1 cellular context compared by ENCODE assay signal in the genomic region with DNA sequence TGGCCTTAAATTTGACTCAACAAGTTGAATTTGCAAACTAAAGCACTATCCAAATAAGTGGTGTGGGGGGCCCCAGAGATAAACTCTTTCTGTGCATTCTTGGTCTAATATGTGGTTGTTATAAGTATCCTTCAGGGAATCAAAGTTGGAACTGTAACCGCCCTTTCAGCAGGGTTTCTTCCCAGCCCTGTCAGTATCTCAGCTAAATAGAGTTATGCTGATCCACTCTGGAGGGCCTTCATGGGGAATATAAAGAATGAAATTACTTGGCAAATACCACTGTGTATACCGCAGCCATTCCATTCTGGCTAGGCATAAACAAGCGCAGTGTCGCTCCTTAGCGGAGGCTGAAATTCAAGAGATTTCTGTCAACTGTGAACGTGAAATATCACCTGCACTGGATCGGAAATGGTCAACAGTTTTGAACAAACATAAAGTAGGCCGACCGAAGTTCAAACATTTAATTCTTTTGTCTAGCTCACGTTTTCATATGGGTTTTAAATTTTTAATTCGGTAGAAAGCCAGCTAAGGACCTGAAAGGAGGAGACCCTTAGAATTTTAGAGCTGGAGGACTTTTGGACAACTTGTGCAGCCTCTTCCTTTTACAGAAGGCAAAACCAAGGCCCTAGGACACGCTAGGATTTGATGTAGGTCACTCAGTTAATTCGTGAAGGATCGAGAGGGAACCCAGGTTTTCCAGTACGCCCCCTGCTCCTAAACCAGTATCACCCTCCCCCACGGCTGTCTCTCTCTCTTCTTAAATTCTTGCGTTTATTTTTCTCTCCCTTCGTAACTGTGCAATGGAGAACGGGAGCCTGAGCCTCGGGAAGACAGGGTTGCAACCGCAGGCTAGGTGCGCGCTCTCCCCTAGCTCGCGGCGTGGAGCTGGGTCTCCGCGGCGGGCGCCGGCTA.
TF ChIP-seq lines count a peak whose summit lies in the region.

No MANE protein-coding gene starts in this region.

TF ChIP-seq in IMR-90, 13 proteins besides CTCF, POLR2A, EP300 and RAD21 (continued from another document):
- TF ChIP-seq MAZ (IDR thresholded peaks at IDR 0.05; ENCODE audit: borderline replicate concordance, low read depth, low read length), result no peak
- TF ChIP-seq CEBPB (IDR thresholded peaks at IDR 0.05; ENCODE audit: low read depth, low read length), result no peak
- peak; percentile 12; the same call in 1 of the 2 replicates for TF ChIP-seq SMC3 (IDR thresholded peaks at IDR 0.05; ENCODE audit: low read depth, low read length)
- no peak for TF ChIP-seq MAFK (IDR thresholded peaks at IDR 0.05; ENCODE audit: low read depth, low read length)
- TF ChIP-seq FOS (IDR thresholded peaks at IDR 0.05; ENCODE audit: low read depth, low read length), result no peak
- no peak for TF ChIP-seq RFX5 (IDR thresholded peaks at IDR 0.05; ENCODE audit: low read depth, low read length)
- TF ChIP-seq, protein P1, sequence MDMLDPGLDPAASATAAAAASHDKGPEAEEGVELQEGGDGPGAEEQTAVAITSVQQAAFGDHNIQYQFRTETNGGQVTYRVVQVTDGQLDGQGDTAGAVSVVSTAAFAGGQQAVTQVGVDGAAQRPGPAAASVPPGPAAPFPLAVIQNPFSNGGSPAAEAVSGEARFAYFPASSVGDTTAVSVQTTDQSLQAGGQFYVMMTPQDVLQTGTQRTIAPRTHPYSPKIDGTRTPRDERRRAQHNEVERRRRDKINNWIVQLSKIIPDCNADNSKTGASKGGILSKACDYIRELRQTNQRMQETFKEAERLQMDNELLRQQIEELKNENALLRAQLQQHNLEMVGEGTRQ (IDR thresholded peaks at IDR 0.05; ENCODE audit: low read depth, low read length), result no peak
- TF ChIP-seq MXI1 (IDR thresholded peaks at IDR 0.05; ENCODE audit: borderline replicate concordance, low read depth, low read length), result peak; percentile 7; the same call in 1 of the 2 replicates
